24 cellular contexts compared by ENCODE assay signal in the genomic region with DNA sequence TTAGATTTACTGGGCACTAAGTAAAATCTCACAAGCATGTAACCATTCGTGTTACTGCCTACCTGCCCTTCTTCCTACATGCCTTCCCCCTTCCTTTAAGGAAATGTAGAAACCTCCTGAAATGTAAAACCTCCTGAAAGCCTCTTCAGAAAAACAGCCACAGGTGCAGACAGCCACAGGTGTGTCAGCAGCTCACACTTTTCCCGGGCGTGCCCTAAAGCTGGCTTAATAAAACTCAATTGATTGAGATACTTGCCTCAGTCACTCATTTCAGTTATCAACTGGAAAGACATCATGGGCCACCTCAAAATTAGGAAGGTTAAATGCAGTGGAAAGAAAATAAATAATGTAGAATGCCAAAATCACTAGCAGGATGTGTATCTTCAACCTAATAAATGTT. TPM values are rescaled to one million over a fixed set of nuclear protein-coding genes. Genes with fewer than 3 reads are reported as not detected.
"Had no signal": no experiment of that assay in that cellular context is flagged by ENCODE, and none has a peak within 500 bp of the region (broad histone marks: within the 10 kb centered on the region; RNA-seq: fewer than 3 reads in every experiment).

No MANE protein-coding gene starts in this region.

- H3K36me3 Mint-ChIP-seq: activated CD4-positive, alpha-beta memory T cell treated with anti-CD3 and anti-CD28 coated beads for 36 hours; activated naive CD8-positive, alpha-beta T cell had no signal

- H3K4me1 Mint-ChIP-seq: activated CD4-positive, alpha-beta T cell treated with anti-CD3 and anti-CD28 coated beads, Interleukin-2, amount 10 ng/mL, durations not matched to agents 7 days and 5 days; activated T-helper 17 cell treated with anti-CD3 and anti-CD28 coated beads, Interleukin-2, amount 50 U/mL, for 72 hours; T-helper 17 cell had no signal

- H3K27ac ChIP-seq: brain microvascular endothelial cell, cardiac muscle cell, KMS-11 had no signal

- H3K27ac Mint-ChIP-seq: activated CD4-positive, alpha-beta memory T cell treated with anti-CD3 and anti-CD28 coated beads for 36 hours; activated CD4-positive, alpha-beta T cell treated with anti-CD3 and anti-CD28 coated beads, Interleukin-2, amount 10 ng/mL, durations not matched to agents 7 days and 5 days; activated naive CD4-positive, alpha-beta T cell treated with anti-CD3 and anti-CD28 coated beads for 36 hours; activated naive CD8-positive, alpha-beta T cell; activated T-helper 17 cell treated with anti-CD3 and anti-CD28 coated beads, Interleukin-2, amount 50 U/mL, for 72 hours; T-helper 17 cell had no signal

- H3K9me3 Mint-ChIP-seq: activated CD4-positive, alpha-beta memory T cell treated with anti-CD3 and anti-CD28 coated beads for 36 hours; activated CD4-positive, alpha-beta T cell treated with anti-CD3 and anti-CD28 coated beads, Interleukin-2, amount 10 ng/mL, durations not matched to agents 7 days and 5 days; activated naive CD4-positive, alpha-beta T cell treated with anti-CD3 and anti-CD28 coated beads for 36 hours; activated T-helper 17 cell treated with anti-CD3 and anti-CD28 coated beads, Interleukin-2, amount 50 U/mL, for 72 hours had no signal

- H3K4me3 ChIP-seq: cardiac muscle cell, MG63 had no signal

- H3K4me3 Mint-ChIP-seq: activated CD4-positive, alpha-beta memory T cell treated with anti-CD3 and anti-CD28 coated beads for 36 hours; activated CD4-positive, alpha-beta T cell treated with anti-CD3 and anti-CD28 coated beads, Interleukin-2, amount 10 ng/mL, durations not matched to agents 7 days and 5 days; activated naive CD4-positive, alpha-beta T cell treated with anti-CD3 and anti-CD28 coated beads for 36 hours; activated naive CD8-positive, alpha-beta T cell; activated T-helper 17 cell treated with anti-CD3 and anti-CD28 coated beads, Interleukin-2, amount 50 U/mL, for 72 hours; T-helper 17 cell had no signal

- ATAC-seq: activated T-helper 17 cell treated with anti-CD3 and anti-CD28 coated beads, Interleukin-2, amount 50 U/mL, for 72 hours; T-helper 17 cell had no signal

- DNase-seq: activated CD4-positive, alpha-beta memory T cell treated with anti-CD3 and anti-CD28 coated beads for 36 hours; activated CD4-positive, alpha-beta T cell treated with anti-CD3 and anti-CD28 coated beads, Interleukin-2, amount 10 ng/mL, durations not matched to agents 7 days and 5 days; activated CD4-positive, CD25-positive, alpha-beta regulatory T cell; activated CD8-positive, alpha-beta memory T cell treated with anti-CD3 and anti-CD28 coated beads for 24 hours; activated gamma-delta T cell; activated naive CD4-positive, alpha-beta T cell treated with anti-CD3 and anti-CD28 coated beads for 36 hours; activated T-cell treated with anti-CD3 and anti-CD28 coated beads, Interleukin-2, amount 50 U/mL, for 48 hours; amygdala; brain microvascular endothelial cell; MG63; NCI-H1048; NCI-H146; NCI-H187 treated with DMSO at 0.1 percent for 48 hours; NCI-H2227 treated with DMSO at 0.1 percent for 48 hours; NCI-H446 treated with DMSO at 0.1 percent for 48 hours; NCI-H524 treated with DMSO at 0.1 percent for 48 hours; SHP77 treated with DMSO at 0.1 percent for 48 hours; T-helper 17 cell; T-helper 9 cell had no signal

RNA-seq across cellular contexts. Expression of a gene that starts 23.1 kb away (rescaled TPM):
- total RNA-seq: activated CD4-positive, alpha-beta memory T cell treated with anti-CD3 and anti-CD28 coated beads for 36 hours; activated CD4-positive, alpha-beta T cell treated with anti-CD3 and anti-CD28 coated beads, Interleukin-2, amount 10 ng/mL, durations not matched to agents 7 days and 5 days; activated naive CD4-positive, alpha-beta T cell treated with anti-CD3 and anti-CD28 coated beads for 36 hours; activated T-helper 17 cell treated with anti-CD3 and anti-CD28 coated beads, Interleukin-2, amount 50 U/mL, for 72 hours; astrocyte; cardiac muscle cell; T-helper 17 cell had no signal
